In genomic region chr19:22025539-22025938, GRCh38 we compare ENCODE assay signal across 6 cellular contexts. TPM values are rescaled to one million over a fixed set of nuclear protein-coding genes. Genes with fewer than 3 reads are reported as not detected.
DNase-seq lines count a peak whose midpoint lies in the region; ATAC-seq lines count a peak whose summit lies in the region.
"Not testable (repeated sequence)": the region's sequence is repeated elsewhere in the genome, so short reads cannot be mapped to it uniquely, and the experiment has no call there.
"Had no signal": no experiment of that assay in that cellular context is flagged by ENCODE, and none has a peak within 500 bp of the region (broad histone marks: within the 10 kb centered on the region; RNA-seq: fewer than 3 reads in every experiment).

No MANE protein-coding gene starts in this region.

- not testable (repeated sequence) for H3K4me1 Mint-ChIP-seq in activated T-helper 17 cell treated with anti-CD3 and anti-CD28 coated beads, Interleukin-2, amount 50 U/mL, for 72 hours; stimulated activated effector memory CD8-positive, alpha-beta T cell treated with anti-CD3 and anti-CD28 coated beads, Interleukin-12 subunit alpha, Interleukin-12 subunit beta, amount 100 ng/mL, for 72 hours

- not testable (repeated sequence) for DNase-seq in stimulated activated effector memory CD8-positive, alpha-beta T cell treated with anti-CD3 and anti-CD28 coated beads, Interleukin-12 subunit alpha, Interleukin-12 subunit beta, amount 100 ng/mL, for 72 hours (ENCODE audit: low spot score in 2 of 2)

- H3K36me3 Mint-ChIP-seq in activated T-helper 17 cell treated with anti-CD3 and anti-CD28 coated beads, Interleukin-2, amount 50 U/mL, for 72 hours (ENCODE audit: low read depth); stimulated activated effector memory CD8-positive, alpha-beta T cell treated with anti-CD3 and anti-CD28 coated beads, Interleukin-12 subunit alpha, Interleukin-12 subunit beta, amount 100 ng/mL, for 72 hours: not testable (repeated sequence)

- not testable (repeated sequence) for H3K27me3 Mint-ChIP-seq in activated T-helper 17 cell treated with anti-CD3 and anti-CD28 coated beads, Interleukin-2, amount 50 U/mL, for 72 hours

- ATAC-seq in activated T-helper 17 cell treated with anti-CD3 and anti-CD28 coated beads, Interleukin-2, amount 50 U/mL, for 72 hours (replicated peaks) = peak; percentile 57
- ATAC-seq in stimulated activated effector memory CD8-positive, alpha-beta T cell treated with anti-CD3 and anti-CD28 coated beads, Interleukin-12 subunit alpha, Interleukin-12 subunit beta, amount 100 ng/mL, for 72 hours = peak; percentile 52

- H3K4me3 Mint-ChIP-seq in activated T-helper 17 cell treated with anti-CD3 and anti-CD28 coated beads, Interleukin-2, amount 50 U/mL, for 72 hours; stimulated activated effector memory CD8-positive, alpha-beta T cell treated with anti-CD3 and anti-CD28 coated beads, Interleukin-12 subunit alpha, Interleukin-12 subunit beta, amount 100 ng/mL, for 72 hours: not testable (repeated sequence)

- not testable (repeated sequence) for H3K27ac Mint-ChIP-seq in activated T-helper 17 cell treated with anti-CD3 and anti-CD28 coated beads, Interleukin-2, amount 50 U/mL, for 72 hours; stimulated activated effector memory CD8-positive, alpha-beta T cell treated with anti-CD3 and anti-CD28 coated beads, Interleukin-12 subunit alpha, Interleukin-12 subunit beta, amount 100 ng/mL, for 72 hours

- not testable (repeated sequence) for H3K9me3 Mint-ChIP-seq in activated T-helper 17 cell treated with anti-CD3 and anti-CD28 coated beads, Interleukin-2, amount 50 U/mL, for 72 hours; stimulated activated effector memory CD8-positive, alpha-beta T cell treated with anti-CD3 and anti-CD28 coated beads, Interleukin-12 subunit alpha, Interleukin-12 subunit beta, amount 100 ng/mL, for 72 hours

RNA-seq across cellular contexts. Expression of gene ZNF208, which starts 14.8 kb away (rescaled TPM):
- total RNA-seq in activated T-helper 17 cell treated with anti-CD3 and anti-CD28 coated beads, Interleukin-2, amount 50 U/mL, for 72 hours = 10 to 100 TPM in 1 of 2 donors, 1 to 10 TPM in 1; 3.3 to 13.8 TPM
- total RNA-seq: A172, A673, Caco-2, Calu3 had no signal

RNA-seq across cellular contexts. Expression of gene ZNF257, which starts 26.7 kb away (rescaled TPM):
- total RNA-seq in activated T-helper 17 cell treated with anti-CD3 and anti-CD28 coated beads, Interleukin-2, amount 50 U/mL, for 72 hours = 10 to 100 TPM in 1 of 2 donors, 1 to 10 TPM in 1; 9.3 to 16.2 TPM
- total RNA-seq: A172, A673, Caco-2 had no signal
